ENCODE assay signal across 15 cellular contexts in the genomic region with DNA sequence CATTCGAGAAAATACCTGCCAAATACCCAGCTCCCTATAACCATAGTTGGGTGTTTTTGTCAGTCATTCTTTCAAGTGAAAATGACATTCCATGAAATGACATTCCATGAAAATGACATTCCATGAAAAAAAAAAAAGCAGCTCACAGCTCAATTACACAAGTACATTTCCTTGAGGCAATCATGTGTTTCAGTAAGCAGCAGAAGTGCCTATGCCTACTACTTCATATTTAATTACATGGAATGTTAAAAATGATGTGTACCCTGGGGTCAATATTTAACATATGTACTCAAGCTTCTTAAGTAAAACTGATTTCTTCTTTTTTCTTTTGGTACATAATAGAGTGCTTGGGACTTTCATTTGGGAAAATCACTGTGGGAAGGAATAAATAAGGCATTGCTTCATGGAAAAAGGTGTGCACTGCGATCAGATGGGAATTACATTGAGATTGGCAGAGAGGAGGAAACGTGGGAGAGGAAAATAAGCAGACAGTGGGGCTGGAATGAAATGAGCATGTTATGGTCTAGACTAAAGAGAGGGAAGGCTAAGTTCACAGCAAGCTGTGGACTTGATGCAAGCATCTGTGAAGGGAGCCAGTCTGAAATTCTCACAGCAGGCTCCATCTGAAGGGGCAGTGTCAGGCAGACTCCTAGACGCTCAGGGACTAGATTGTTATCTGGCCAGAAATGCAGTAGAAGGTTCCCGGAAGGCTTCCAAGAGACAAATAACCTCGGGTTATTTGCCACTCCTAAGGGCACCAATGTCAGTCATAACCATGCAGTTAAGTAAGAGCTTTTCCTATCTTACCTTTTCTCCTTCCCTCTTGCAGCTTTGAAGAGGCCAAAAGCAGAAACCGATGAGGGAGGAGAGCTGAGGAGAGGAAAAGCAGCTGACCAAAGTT. TPM values are rescaled to one million over a fixed set of nuclear protein-coding genes. Genes with fewer than 3 reads are reported as not detected.
DNase-seq lines count a peak whose midpoint lies in the region; ATAC-seq and TF ChIP-seq lines count a peak whose summit lies in the region.
"Had no signal": no experiment of that assay in that cellular context is flagged by ENCODE, and none has a peak within 500 bp of the region (broad histone marks: within the 10 kb centered on the region; RNA-seq: fewer than 3 reads in every experiment).

No MANE protein-coding gene starts in this region.

- peaks cover 28% of the 10 kb centered on the region for H3K27me3 Mint-ChIP-seq in T-helper 17 cell

- H3K36me3 Mint-ChIP-seq in T-helper 17 cell (ENCODE audit: low read depth): peaks cover 4% of the 10 kb centered on the region

- H3K36me3 ChIP-seq in SK-N-MC (ENCODE audit: insufficient read depth, low read length): no peaks in the 10 kb centered on the region
- H3K36me3 ChIP-seq in Peyer's patch: no peaks in the 10 kb centered on the region
- no peaks in the 10 kb centered on the region for H3K36me3 ChIP-seq in esophagus squamous epithelium

- H3K4me1 ChIP-seq in Peyer's patch (no peaks in the 10 kb centered on the region), esophagus squamous epithelium (no peaks in the 10 kb centered on the region)

- H3K9me3 ChIP-seq in SK-N-MC (ENCODE audit: low read depth, low read length) (no peaks in the 10 kb centered on the region), Peyer's patch (no peaks in the 10 kb centered on the region), T-helper 17 cell (ENCODE audit: control insufficient read depth, low read length, poor library complexity, severe bottlenecking) (no peaks in the 10 kb centered on the region), esophagus squamous epithelium (no peaks in the 10 kb centered on the region)

- H3K9ac ChIP-seq in SK-N-MC (ENCODE audit: insufficient read length): no peak overlapping the region

- 47 to 49% methylated on average over 7 of the region's 7 CpGs for WGBS in esophagus squamous epithelium, 2 donors

- H3K27ac ChIP-seq in SK-N-MC (peak overlapping the region; percentile 38; the same call in 1 of the 2 replicates), Peyer's patch (no peak overlapping the region), esophagus squamous epithelium (no peak overlapping the region)
- H3K27ac ChIP-seq: skin epidermis had no signal

- H3K27me3 ChIP-seq in Peyer's patch (no peaks in the 10 kb centered on the region), esophagus squamous epithelium (no peaks in the 10 kb centered on the region)

- TF ChIP-seq CTCF in Peyer's patch (IDR thresholded peaks at IDR 0.05) (no peak), esophagus squamous epithelium (IDR thresholded peaks at IDR 0.05) (no peak)

- no peak overlapping the region for H3K4me3 Mint-ChIP-seq in T-helper 17 cell
- H3K4me3 Mint-ChIP-seq: activated CD4-positive, alpha-beta T cell treated with anti-CD3 and anti-CD28 coated beads, Interleukin-2, amount 10 ng/mL, durations not matched to agents 24 days and 14 days; T-helper 1 cell treated with Interleukin-12 subunit alpha and Interleukin-12 subunit beta and Interleukin-4 antibody, amounts not matched to agents 30 μg/mL and 1 μg/mL, for 36 hours had no signal

- TF ChIP-seq POLR2A in Peyer's patch (IDR thresholded peaks at IDR 0.05): no peak
- TF ChIP-seq POLR2A in esophagus squamous epithelium (IDR thresholded peaks at IDR 0.05): no peak

- no peak for ATAC-seq in T-helper 17 cell

- peaks cover 4% of the 10 kb centered on the region for H3K4me1 Mint-ChIP-seq in T-helper 17 cell
- H3K4me1 Mint-ChIP-seq: activated CD4-positive, alpha-beta T cell treated with anti-CD3 and anti-CD28 coated beads, Interleukin-2, amount 10 ng/mL, durations not matched to agents 24 days and 14 days had no signal

- no peak overlapping the region for H3K27ac Mint-ChIP-seq in T-helper 17 cell
- H3K27ac Mint-ChIP-seq: activated CD4-positive, alpha-beta T cell treated with anti-CD3 and anti-CD28 coated beads, Interleukin-2, amount 10 ng/mL, durations not matched to agents 24 days and 14 days; T-helper 1 cell treated with Interleukin-12 subunit alpha and Interleukin-12 subunit beta and Interleukin-4 antibody, amounts not matched to agents 30 μg/mL and 1 μg/mL, for 36 hours had no signal

- DNase-seq in SIG-M5 treated with dmso at 0.1 percent for 504 hours (lab: John Stamatoyannopoulos, UW; ENCODE audit: unreplicated experiment): peak; percentile 28
- no peak for DNase-seq in SIG-M5 (lab: John Stamatoyannopoulos, UW)
- DNase-seq in SK-N-MC (ENCODE audit: low read depth, low spot score): peak; percentile 75
- peak; percentile 97 for DNase-seq in islet precursor cell
- DNase-seq in Peyer's patch: no peak
- no peak for DNase-seq in T-helper 17 cell
- no peak for DNase-seq in NCI-H82 treated with DMSO at 0.1 percent for 48 hours (lab: John Stamatoyannopoulos, UW; ENCODE audit: unreplicated experiment)
- DNase-seq in esophagus squamous epithelium (lab: John Stamatoyannopoulos, UW): no peak
- DNase-seq: activated CD4-positive, alpha-beta T cell treated with anti-CD3 and anti-CD28 coated beads, Interleukin-2, amount 10 ng/mL, durations not matched to agents 24 days and 14 days; activated T-cell treated with anti-CD3 and anti-CD28 coated beads, Interleukin-2, amount 50 U/mL, for 48 hours; foreskin melanocyte; KBM-7; NCI-H187 had no signal

- intact Hi-C loops in esophagus squamous epithelium (cut with DNase I): no loop called here

- peak overlapping the region; percentile 17 for H3K4me3 ChIP-seq in SK-N-MC
- H3K4me3 ChIP-seq in Peyer's patch: no peak overlapping the region
- H3K4me3 ChIP-seq in esophagus squamous epithelium: no peak overlapping the region
- H3K4me3 ChIP-seq: skin epidermis had no signal

RNA-seq across cellular contexts. Expression of gene SPATA9, which starts 15.2 kb away (rescaled TPM):
- not detected for total RNA-seq in Peyer's patch
- not detected for total RNA-seq in T-helper 17 cell
- not detected for total RNA-seq in esophagus squamous epithelium
- total RNA-seq: activated CD4-positive, alpha-beta T cell treated with anti-CD3 and anti-CD28 coated beads, Interleukin-2, amount 10 ng/mL, durations not matched to agents 24 days and 14 days had no signal

RNA-seq across cellular contexts. Expression of gene RHOBTB3, which starts 33.1 kb away (rescaled TPM):
- total RNA-seq in Peyer's patch: 10 to 100 TPM; 40.1 to 95.7 (median 71.0) TPM
- 1 to 10 TPM in 1 of 2 donors, under 1 TPM in 1; 0.92 to 2.5 TPM for total RNA-seq in T-helper 17 cell
- total RNA-seq in esophagus squamous epithelium: 10 to 100 TPM in 2 of 4 donors, 1 to 10 TPM in 2; 4.7 to 59.3 (median 13.6) TPM

RNA-seq across cellular contexts. Expression of gene RFESD, which starts 51.5 kb away (rescaled TPM):
- total RNA-seq in Peyer's patch (1 to 10 TPM in 1 of 4 donors, not detected in 3; 1.7 TPM), T-helper 17 cell (1 to 10 TPM; 2.8 to 2.9 TPM), esophagus squamous epithelium (1 to 10 TPM in 2 of 4 donors, under 1 TPM in 2; 0.11 to 3.6 (median 1.0) TPM)

Comparison
In these comparisons a context has a peak if more than half of its experiments do, and no peak if none do; other contexts are left out.
1. DNase-seq: peak in SIG-M5 treated with dmso at 0.1 percent for 504 hours (single experiment), SK-N-MC (single experiment) and islet precursor cell (single experiment); none in SIG-M5 (single experiment), Peyer's patch (0 of 3), T-helper 17 cell (0 of 3), NCI-H82 treated with DMSO at 0.1 percent for 48 hours (single experiment) and esophagus squamous epithelium (single experiment).